In the genomic region with DNA sequence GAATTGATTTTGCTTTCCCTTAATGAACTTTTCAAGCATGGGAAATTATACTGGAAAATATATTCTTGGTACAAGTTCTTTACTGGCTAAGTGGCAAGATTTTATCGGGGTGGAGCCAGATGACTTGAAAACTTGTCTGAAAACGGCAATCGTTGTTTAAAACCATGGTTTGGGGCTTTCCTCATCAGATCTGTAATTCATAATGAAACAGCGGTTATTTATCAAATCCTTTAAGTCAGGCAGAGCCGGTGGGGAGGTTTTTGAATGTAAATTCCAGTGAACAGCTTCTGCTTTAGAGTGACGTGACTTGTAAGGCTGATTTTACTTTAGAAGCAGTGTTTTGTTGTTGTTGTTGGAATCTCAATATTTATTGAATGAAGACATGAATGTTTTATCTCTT, we compare ENCODE assay signal across 11 cellular contexts. TPM values are rescaled to one million over a fixed set of nuclear protein-coding genes. Genes with fewer than 3 reads are reported as not detected.
DNase-seq lines count a peak whose midpoint lies in the region; ATAC-seq and TF ChIP-seq lines count a peak whose summit lies in the region.
"Had no signal": no experiment of that assay in that cellular context is flagged by ENCODE, and none has a peak within 500 bp of the region (broad histone marks: within the 10 kb centered on the region; RNA-seq: fewer than 3 reads in every experiment).

No MANE protein-coding gene starts in this region.

- peaks cover 2% of the 10 kb centered on the region for H3K27me3 Mint-ChIP-seq in activated T-cell treated with anti-CD3 and anti-CD28 coated beads, Interleukin-2, amount 50 U/mL, for 4 hours (ENCODE audit: low read depth)
- H3K27me3 Mint-ChIP-seq in activated T-helper 17 cell treated with anti-CD3 and anti-CD28 coated beads, Interleukin-2, amount 50 U/mL, for 72 hours, result no peaks in the 10 kb centered on the region
- peaks cover 5% of the 10 kb centered on the region for H3K27me3 Mint-ChIP-seq in progenitor cell of endocrine pancreas

- no peak for TF ChIP-seq CTCF in progenitor cell of endocrine pancreas (IDR thresholded peaks at IDR 0.05; ENCODE audit: unreplicated experiment)

- no peaks in the 10 kb centered on the region for H3K9me3 Mint-ChIP-seq in activated T-cell treated with anti-CD3 and anti-CD28 coated beads, Interleukin-2, amount 50 U/mL, for 4 hours
- H3K9me3 Mint-ChIP-seq in activated T-helper 17 cell treated with anti-CD3 and anti-CD28 coated beads, Interleukin-2, amount 50 U/mL, for 72 hours, result no peaks in the 10 kb centered on the region
- H3K9me3 Mint-ChIP-seq in progenitor cell of endocrine pancreas (ENCODE audit: low read depth), result no peaks in the 10 kb centered on the region

- peak overlapping the region; percentile 97 for H3K27ac Mint-ChIP-seq in activated T-helper 17 cell treated with anti-CD3 and anti-CD28 coated beads, Interleukin-2, amount 50 U/mL, for 72 hours
- H3K27ac Mint-ChIP-seq in progenitor cell of endocrine pancreas, result peak overlapping the region; percentile 100

- peaks cover 7% of the 10 kb centered on the region for H3K36me3 Mint-ChIP-seq in activated T-cell treated with anti-CD3 and anti-CD28 coated beads, Interleukin-2, amount 50 U/mL, for 4 hours (ENCODE audit: insufficient read depth)
- H3K36me3 Mint-ChIP-seq in activated T-helper 17 cell treated with anti-CD3 and anti-CD28 coated beads, Interleukin-2, amount 50 U/mL, for 72 hours (ENCODE audit: low read depth), result peaks cover 27% of the 10 kb centered on the region
- peaks cover 3% of the 10 kb centered on the region for H3K36me3 Mint-ChIP-seq in progenitor cell of endocrine pancreas (ENCODE audit: insufficient read depth)

- peak overlapping the region; percentile 95 for H3K4me3 Mint-ChIP-seq in activated T-cell treated with anti-CD3 and anti-CD28 coated beads, Interleukin-2, amount 50 U/mL, for 4 hours
- peak overlapping the region; percentile 83 for H3K4me3 Mint-ChIP-seq in activated T-helper 17 cell treated with anti-CD3 and anti-CD28 coated beads, Interleukin-2, amount 50 U/mL, for 72 hours
- peak overlapping the region; percentile 95 for H3K4me3 Mint-ChIP-seq in progenitor cell of endocrine pancreas (ENCODE audit: low read depth)

- no peak for ATAC-seq in activated T-cell treated with anti-CD3 and anti-CD28 coated beads, Interleukin-2, amount 50 U/mL, for 4 hours
- peak; percentile 11 for ATAC-seq in GM19351 (IDR thresholded peaks at IDR 0.05; ENCODE audit: unreplicated experiment)
- ATAC-seq in activated T-helper 17 cell treated with anti-CD3 and anti-CD28 coated beads, Interleukin-2, amount 50 U/mL, for 72 hours (replicated peaks), result peak; percentile 18
- ATAC-seq: heart left ventricle, right cardiac atrium had no signal

- H3K4me1 Mint-ChIP-seq in activated T-cell treated with anti-CD3 and anti-CD28 coated beads, Interleukin-2, amount 50 U/mL, for 4 hours (ENCODE audit: low read depth), result peaks cover 60% of the 10 kb centered on the region
- H3K4me1 Mint-ChIP-seq in activated T-helper 17 cell treated with anti-CD3 and anti-CD28 coated beads, Interleukin-2, amount 50 U/mL, for 72 hours, result peaks cover 41% of the 10 kb centered on the region
- H3K4me1 Mint-ChIP-seq in progenitor cell of endocrine pancreas (ENCODE audit: low read depth), result peaks cover 37% of the 10 kb centered on the region

- no peak for DNase-seq in activated T-cell treated with anti-CD3 and anti-CD28 coated beads, Interleukin-2, amount 50 U/mL, for 4 hours
- no peak for DNase-seq in activated T-cell treated with anti-CD3 and anti-CD28 coated beads, Interleukin-2, amount 50 U/mL, for 1 hour
- DNase-seq in progenitor cell of endocrine pancreas (ENCODE audit: low spot score, unreplicated experiment) (no peak), NCI-H345 treated with DMSO at 0.1 percent for 48 hours (lab: John Stamatoyannopoulos, UW; ENCODE audit: unreplicated experiment) (no peak), NCI-H2196 treated with DMSO at 0.1 percent for 48 hours (lab: John Stamatoyannopoulos, UW; ENCODE audit: unreplicated experiment) (no peak), NCI-H1694 (lab: John Stamatoyannopoulos, UW) (no peak)
- DNase-seq: effector CD4-positive, alpha-beta T cell; heart left ventricle; right cardiac atrium had no signal

RNA-seq across cellular contexts. Expression of a gene that starts 2.6 kb away (rescaled TPM):
- 100 to 1,000 TPM; 126 to 152 (median 134) TPM for total RNA-seq in activated T-cell treated with anti-CD3 and anti-CD28 coated beads, Interleukin-2, amount 50 U/mL, for 4 hours
- 10 to 100 TPM; 57.9 to 87.8 TPM for total RNA-seq in activated T-helper 17 cell treated with anti-CD3 and anti-CD28 coated beads, Interleukin-2, amount 50 U/mL, for 72 hours
- 86.1 and 91.9 TPM in 2 replicates for total RNA-seq in progenitor cell of endocrine pancreas

Comparison
In these comparisons a context has a peak if more than half of its experiments do, and no peak if none do; other contexts are left out.
1. ATAC-seq: peak in GM19351 (single experiment) and activated T-helper 17 cell treated with anti-CD3 and anti-CD28 coated beads, Interleukin-2, amount 50 U/mL, for 72 hours (single experiment); none in activated T-cell treated with anti-CD3 and anti-CD28 coated beads, Interleukin-2, amount 50 U/mL, for 4 hours (0 of 2).
2. Peak in every context shown above with its lines, with median percentiles within 50 percentile points of each other: H3K4me3 Mint-ChIP-seq.